Comparison of ENCODE assay signal across 18 cellular contexts in genomic region chr10:38605153-38605661, GRCh38.
DNase-seq lines count a peak whose midpoint lies in the region; ATAC-seq and TF ChIP-seq lines count a peak whose summit lies in the region.
"Had no signal": no experiment of that assay in that cellular context is flagged by ENCODE, and none has a peak within 500 bp of the region (broad histone marks: within the 10 kb centered on the region; RNA-seq: fewer than 3 reads in every experiment).

No MANE protein-coding gene starts in this region.

- POLR2A ChIA-PET in CD4-positive, alpha-beta T cell (lab: Charles Lee): no interaction called here

- CTCF ChIA-PET in CD4-positive, alpha-beta T cell (lab: Charles Lee): no interaction called here

- no peak overlapping the region for H3K4me2 ChIP-seq in OCI-LY1 (ENCODE audit: low read length)

- H3F3A ChIP-seq in OCI-LY1 (ENCODE audit: insufficient read depth, low read length): no peaks in the 10 kb centered on the region

- H3K36me3 Mint-ChIP-seq in CD4-positive, alpha-beta T cell (ENCODE audit: low read depth): no peaks in the 10 kb centered on the region
- H3K36me3 Mint-ChIP-seq: CD14-positive monocyte; CD8-positive, alpha-beta T cell had no signal

- peaks cover 7% of the 10 kb centered on the region for H3K9me3 Mint-ChIP-seq in CD4-positive, alpha-beta T cell

- peak; percentile 2 for DNase-seq in D341Med (ENCODE audit: low spot score)
- DNase-seq in myocyte (ENCODE audit: low read depth): peak; percentile 0
- DNase-seq in CD4-positive, alpha-beta T cell: no peak
- DNase-seq in AG08395 (ENCODE audit: low spot score): no peak
- DNase-seq in midbrain (lab: John Stamatoyannopoulos, UW): no peak
- DNase-seq: ACHN; AML-193; Calu3; CD8-positive, alpha-beta T cell; DMS 273 treated with DMSO at 0.1 percent for 48 hours; DMS53; DND-41; EL had no signal

- no peak for ATAC-seq in CD4-positive, alpha-beta T cell (ENCODE audit: poor library complexity)
- ATAC-seq: CD8-positive, alpha-beta T cell; GM12878 had no signal

- no peaks in the 10 kb centered on the region for H3K4me1 Mint-ChIP-seq in CD4-positive, alpha-beta T cell (ENCODE audit: low read depth)
- H3K4me1 Mint-ChIP-seq: CD14-positive monocyte had no signal

- H3K9me2 ChIP-seq in OCI-LY1 (ENCODE audit: low read depth, low read length): no peaks in the 10 kb centered on the region

- H3K4me3 Mint-ChIP-seq in CD4-positive, alpha-beta T cell: no peak overlapping the region
- H3K4me3 Mint-ChIP-seq: CD14-positive monocyte; CD8-positive, alpha-beta T cell had no signal

- H3K79me2 ChIP-seq in OCI-LY1 (ENCODE audit: insufficient read depth, low read length): no peaks in the 10 kb centered on the region

- H3K4me1 ChIP-seq in OCI-LY1 (ENCODE audit: insufficient read depth, low read length, severe bottlenecking): no peaks in the 10 kb centered on the region
- H3K4me1 ChIP-seq: HAP-1 had no signal

- intact Hi-C loops in CD4-positive, alpha-beta T cell (cut with DNase I, micrococcal nuclease): no loop called here

- H3K9me3 ChIP-seq in OCI-LY1 (ENCODE audit: low read length): no peaks in the 10 kb centered on the region
- no peaks in the 10 kb centered on the region for H3K9me3 ChIP-seq in CD4-positive, alpha-beta T cell (ENCODE audit: control insufficient read depth, low read length)
- H3K9me3 ChIP-seq: HAP-1 had no signal

- no peak overlapping the region for H2AFZ ChIP-seq in OCI-LY1 (ENCODE audit: low read length)

- H3K36me3 ChIP-seq in OCI-LY1 (ENCODE audit: insufficient read depth, low read length): no peaks in the 10 kb centered on the region
- H3K36me3 ChIP-seq: HAP-1 had no signal

- no peak overlapping the region for H3K27ac ChIP-seq in 22Rv1
- H3K27ac ChIP-seq in OCI-LY1 (ENCODE audit: low read depth, low read length, poor library complexity, severe bottlenecking): no peak overlapping the region
- H3K27ac ChIP-seq in CD4-positive, alpha-beta T cell (ENCODE audit: low read depth, low read length): no peak overlapping the region

- TF ChIP-seq CTCF in 22Rv1 (IDR thresholded peaks at IDR 0.05): 0 out of 2 replicates have a peak, but pooled peaks have one; percentile 15
- TF ChIP-seq CTCF in OCI-LY1 (IDR thresholded peaks at IDR 0.05; ENCODE audit: low read length): peak; percentile 29; the same call in 1 of the 2 replicates
- no peak for TF ChIP-seq CTCF in CD4-positive, alpha-beta T cell (IDR thresholded peaks at IDR 0.05)

- no peaks in the 10 kb centered on the region for H3K27me3 Mint-ChIP-seq in CD4-positive, alpha-beta T cell

- H4K20me1 ChIP-seq in OCI-LY1 (ENCODE audit: insufficient read depth, low read length): no peaks in the 10 kb centered on the region

- no peak overlapping the region for H3K27ac Mint-ChIP-seq in CD4-positive, alpha-beta T cell
- H3K27ac Mint-ChIP-seq: CD14-positive monocyte; CD8-positive, alpha-beta T cell had no signal

- H3K9ac ChIP-seq in OCI-LY1 (ENCODE audit: low read length): no peak overlapping the region

- H3K4me3 ChIP-seq in OCI-LY1 (ENCODE audit: low read depth, low read length, poor library complexity, severe bottlenecking): no peak overlapping the region
- H3K4me3 ChIP-seq: GM12878, HAP-1 had no signal

- no peaks in the 10 kb centered on the region for H3K27me3 ChIP-seq in OCI-LY1 (ENCODE audit: insufficient read depth, low read length)
- H3K27me3 ChIP-seq in CD4-positive, alpha-beta T cell (ENCODE audit: control insufficient read depth, insufficient read depth, low read length): no peaks in the 10 kb centered on the region

Comparison
In these comparisons a context has a peak if more than half of its experiments do, and no peak if none do; other contexts are left out.
1. DNase-seq: peak in D341Med (single experiment) and myocyte (single experiment); none in CD4-positive, alpha-beta T cell (0 of 10), AG08395 (single experiment) and midbrain (single experiment).